ENCODE assay signal across 8 cellular contexts in the genomic region with DNA sequence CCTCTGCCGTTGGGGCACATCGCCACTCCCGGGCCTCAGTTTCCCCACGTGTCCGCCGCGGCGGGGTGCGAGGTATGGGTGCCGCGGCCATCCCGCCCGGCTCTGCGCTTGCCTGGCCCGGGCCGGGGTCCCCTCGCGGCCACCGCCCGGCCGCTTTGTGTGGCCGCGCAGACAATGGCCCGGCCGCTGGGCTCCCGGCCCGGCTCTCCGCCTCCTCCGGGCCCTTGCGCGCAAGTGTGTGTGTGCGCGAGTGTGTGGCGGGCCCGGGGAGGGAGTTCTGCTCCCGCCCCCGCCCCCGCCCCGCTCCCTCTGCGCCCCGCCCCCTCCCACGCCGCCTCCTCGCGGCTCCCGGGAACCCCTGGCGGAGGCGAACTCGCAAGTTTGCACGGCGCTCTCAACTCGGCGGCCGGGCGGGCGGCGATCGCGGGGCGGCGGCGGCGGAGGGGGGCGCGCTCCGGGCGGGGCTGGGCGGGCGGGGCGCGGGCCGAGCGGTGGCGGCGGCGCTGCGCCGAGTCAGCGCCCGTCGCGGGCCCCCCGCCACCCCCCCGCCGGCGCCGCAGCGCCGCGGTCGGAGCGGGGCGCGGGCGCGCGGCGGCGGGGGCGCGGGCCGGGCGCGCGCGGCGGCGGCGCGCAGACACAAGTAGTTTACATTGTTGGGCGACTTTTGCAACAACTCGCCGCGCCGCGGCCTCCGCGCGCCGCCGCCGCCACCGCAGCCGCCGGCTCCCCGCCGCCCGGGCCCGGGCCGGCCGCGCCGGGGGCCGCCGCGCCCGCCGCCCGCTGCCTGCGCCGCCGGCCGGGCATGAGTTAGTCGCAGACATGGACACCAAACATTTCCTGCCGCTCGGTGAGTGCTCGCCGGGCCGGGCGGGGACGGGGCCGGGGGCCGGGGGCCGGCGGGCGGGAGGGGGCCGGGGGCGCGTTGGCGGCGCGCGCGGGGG. TPM values are rescaled to one million over a fixed set of nuclear protein-coding genes. Genes with fewer than 3 reads are reported as not detected.
A peak's percentile ranks its signal among the peaks of the same experiment; 100 is the strongest.
DNase-seq lines count a peak whose midpoint lies in the region; ATAC-seq and TF ChIP-seq lines count a peak whose summit lies in the region.

A gene (plus strand): TSS at position 643 of the 941 bp plus-strand sequence. CDS start 177 bp downstream, at position 820.

- H3K79me1 ChIP-seq in trophoblast cell (ENCODE audit: low read length), result peaks cover 25% of the 10 kb centered on the region

- peak in 6 of 12 donors; percentile 22 to 46 (median 30) for TF ChIP-seq CTCF in heart left ventricle (IDR thresholded peaks at IDR 0.05)

- H3K4me1 ChIP-seq in heart left ventricle (peaks cover 16 to 65% (median 51%) of the 10 kb centered on the region in 12 donors), trophoblast cell (ENCODE audit: control insufficient read depth in 1 of 2, insufficient read depth in 2 of 2, low read length in 2 of 2) (peaks cover 35 to 46% of the 10 kb centered on the region in 2 experiments)

- H3K4ac ChIP-seq in trophoblast cell (ENCODE audit: low read depth, low read length), result peak within 1 kb of the TSS; percentile 95

- intact Hi-C loops in heart left ventricle (cut with DNase I), result loop anchor here (2.0 to 10.0 kb wide), 15 partner anchors 39 to 259 kb away; a partner anchor contains a TSS

- no peak within 1 kb of the TSS for H3K23ac ChIP-seq in trophoblast cell (ENCODE audit: low read length)

- H2AFZ ChIP-seq in trophoblast cell (ENCODE audit: insufficient read depth, low read length, poor library complexity), result peak within 1 kb of the TSS; percentile 96

- peak within 1 kb of the TSS; percentile 81 for H2BK5ac ChIP-seq in trophoblast cell (ENCODE audit: low read depth, low read length, poor library complexity)

- peak within 1 kb of the TSS; percentile 88 for H4K8ac ChIP-seq in trophoblast cell (ENCODE audit: low read depth, low read length)

- H2AK5ac ChIP-seq in trophoblast cell (ENCODE audit: low read length), result peak within 1 kb of the TSS; percentile 97

- H3K9me3 ChIP-seq in heart left ventricle (no peaks in the 10 kb centered on the region), trophoblast cell (ENCODE audit: insufficient read depth, low read depth, low read length) (peaks cover 2% of the 10 kb centered on the region)

- peak within 1 kb of the TSS in 2 of 3 donors; percentile 31 to 35 for H3K27ac Mint-ChIP-seq in IgD-negative memory B cell

- peak within 1 kb of the TSS; percentile 70 to 80 (median 78) for H3K4me3 Mint-ChIP-seq in IgD-negative memory B cell

- H2BK12ac ChIP-seq in trophoblast cell (ENCODE audit: low read length), result peak within 1 kb of the TSS; percentile 91

- peak within 1 kb of the TSS; percentile 99 for H3K14ac ChIP-seq in trophoblast cell (ENCODE audit: low read length)

- H3K36me3 ChIP-seq in heart left ventricle (no peaks in the 10 kb centered on the region), trophoblast cell (ENCODE audit: control insufficient read depth in 1 of 2, insufficient read depth in 2 of 2, low read length in 2 of 2) (no peaks in the 10 kb centered on the region)

- peak within 1 kb of the TSS; percentile 83 for H3K4me2 ChIP-seq in trophoblast cell (ENCODE audit: low read length)

- H4K12ac ChIP-seq in trophoblast cell (ENCODE audit: low read depth, low read length), result peak within 1 kb of the TSS; percentile 90

- H2BK120ac ChIP-seq in trophoblast cell (ENCODE audit: insufficient read depth, low read length, poor library complexity), result peak within 1 kb of the TSS; percentile 97

- WGBS in heart left ventricle, 4 donors, result 0 to 1% (median 1%) methylated on average over 43 to 163 of the region's 164 CpGs
- no CpG with 5 or more reads among the region's 164 CpGs for WGBS in trophoblast cell (ENCODE audit: extremely low coverage, insufficient coverage, insufficient read length)

- peak within 1 kb of the TSS; percentile 50 to 99 (median 84) for H3K4me3 ChIP-seq in heart left ventricle
- H3K4me3 ChIP-seq in trophoblast cell (ENCODE audit: low read depth, low read length), result peak within 1 kb of the TSS; percentile 78

- DNase-seq in DMS53 treated with DMSO at 0.1 percent for 48 hours (lab: John Stamatoyannopoulos, UW; ENCODE audit: unreplicated experiment), result peak; percentile 25
- DNase-seq in SW 1271 (lab: John Stamatoyannopoulos, UW), result peak; percentile 41 to 68
- DNase-seq in amygdala (lab: John Stamatoyannopoulos, UW), result peak in 40 of 56 donors; percentile 36 to 83 (median 66)
- peak; percentile 86 to 94 (median 90) for DNase-seq in heart left ventricle
- DNase-seq in trophoblast cell, result peak; percentile 63 to 81
- peak; percentile 88 for DNase-seq in ureter (ENCODE audit: low spot score)

- H3K9me3 Mint-ChIP-seq in IgD-negative memory B cell, result no peaks in the 10 kb centered on the region

- H3K27ac ChIP-seq in heart left ventricle, result peak within 1 kb of the TSS; percentile 91 to 100 (median 97)
- peak within 1 kb of the TSS; percentile 91 for H3K27ac ChIP-seq in trophoblast cell (ENCODE audit: low read depth, low read length)

- H3K36me3 Mint-ChIP-seq in IgD-negative memory B cell, result no peaks in the 10 kb centered on the region

- peaks cover 39% of the 10 kb centered on the region for H3K79me2 ChIP-seq in trophoblast cell (ENCODE audit: control insufficient read depth, insufficient read depth, low read length, poor library complexity)

- ATAC-seq in heart left ventricle (peak; percentile 19 to 72 (median 66)), HG03571 (IDR thresholded peaks at IDR 0.05; ENCODE audit: unreplicated experiment) (no peak)

- TF ChIP-seq POLR2A in heart left ventricle (IDR thresholded peaks at IDR 0.05), result peak; percentile 4 to 89

- H3K27me3 Mint-ChIP-seq in IgD-negative memory B cell, result peaks cover 8% of the 10 kb centered on the region

- H3K9ac ChIP-seq in trophoblast cell (ENCODE audit: low read length), result peak within 1 kb of the TSS; percentile 87

- H4K91ac ChIP-seq in trophoblast cell (ENCODE audit: low read depth, low read length), result peak within 1 kb of the TSS; percentile 99

- H3K27me3 ChIP-seq in heart left ventricle, result no peaks in the 10 kb centered on the region
- no peaks in the 10 kb centered on the region for H3K27me3 ChIP-seq in trophoblast cell (ENCODE audit: insufficient read depth, low read length)

- peak within 1 kb of the TSS; percentile 99 for H3K18ac ChIP-seq in trophoblast cell (ENCODE audit: low read length)

- H3K4me1 Mint-ChIP-seq in IgD-negative memory B cell, result peaks cover 0 to 6% (median 3%) of the 10 kb centered on the region in 3 donors

RNA-seq across cellular contexts. Expression of the gene that starts here (rescaled TPM):
- polyA plus RNA-seq in IgD-negative memory B cell, result 0.80 TPM
- total RNA-seq in heart left ventricle, result 10 to 100 TPM; 45.5 to 87.9 (median 52.9) TPM
- 10 to 100 TPM; 54.9 to 55.8 TPM for polyA plus RNA-seq in heart left ventricle
- 31.7 and 33.2 TPM in 2 replicates for polyA plus RNA-seq in trophoblast cell (2013)
- total RNA-seq in ureter, result 173 TPM

Comparison
In these comparisons a context has a peak if more than half of its experiments do, and no peak if none do; other contexts are left out.
1. RNA of the gene that starts here (polyA plus RNA-seq): 54.9 to 55.8 TPM in heart left ventricle; 0.80 TPM in IgD-negative memory B cell (single experiment); every median in the first group is over 10 times any median in the second.
2. DNase-seq: peak in every context shown above with its lines; median percentile 90 in heart left ventricle; 88 in ureter; 72 in trophoblast cell; 66 in amygdala; 54 in SW 1271; 25 in DMS53 treated with DMSO at 0.1 percent for 48 hours.